ENCODE assay signal across 9 cellular contexts in genomic region chr16:66311306-66311705, GRCh38. TPM values are rescaled to one million over a fixed set of nuclear protein-coding genes. Genes with fewer than 3 reads are reported as not detected.
"Had no signal": no experiment of that assay in that cellular context is flagged by ENCODE, and none has a peak within 500 bp of the region (broad histone marks: within the 10 kb centered on the region; RNA-seq: fewer than 3 reads in every experiment).

No MANE protein-coding gene starts in this region.

- FAIRE-seq: G401.6, GM12878, GM12891, GM12892, GM18507, GM19239 had no signal

- H3K4me3 ChIP-seq: GM12878 had no signal

- DNase-seq: GDM1, GF-D8 had no signal

- ATAC-seq: GM12878 had no signal

RNA-seq across cellular contexts. Expression of gene CDH5, which starts 55.2 kb away (rescaled TPM):
- total RNA-seq: G401, GM12878 had no signal
- polyA plus RNA-seq: GM12878 had no signal
